17 cellular contexts compared by ENCODE assay signal in the genomic region with DNA sequence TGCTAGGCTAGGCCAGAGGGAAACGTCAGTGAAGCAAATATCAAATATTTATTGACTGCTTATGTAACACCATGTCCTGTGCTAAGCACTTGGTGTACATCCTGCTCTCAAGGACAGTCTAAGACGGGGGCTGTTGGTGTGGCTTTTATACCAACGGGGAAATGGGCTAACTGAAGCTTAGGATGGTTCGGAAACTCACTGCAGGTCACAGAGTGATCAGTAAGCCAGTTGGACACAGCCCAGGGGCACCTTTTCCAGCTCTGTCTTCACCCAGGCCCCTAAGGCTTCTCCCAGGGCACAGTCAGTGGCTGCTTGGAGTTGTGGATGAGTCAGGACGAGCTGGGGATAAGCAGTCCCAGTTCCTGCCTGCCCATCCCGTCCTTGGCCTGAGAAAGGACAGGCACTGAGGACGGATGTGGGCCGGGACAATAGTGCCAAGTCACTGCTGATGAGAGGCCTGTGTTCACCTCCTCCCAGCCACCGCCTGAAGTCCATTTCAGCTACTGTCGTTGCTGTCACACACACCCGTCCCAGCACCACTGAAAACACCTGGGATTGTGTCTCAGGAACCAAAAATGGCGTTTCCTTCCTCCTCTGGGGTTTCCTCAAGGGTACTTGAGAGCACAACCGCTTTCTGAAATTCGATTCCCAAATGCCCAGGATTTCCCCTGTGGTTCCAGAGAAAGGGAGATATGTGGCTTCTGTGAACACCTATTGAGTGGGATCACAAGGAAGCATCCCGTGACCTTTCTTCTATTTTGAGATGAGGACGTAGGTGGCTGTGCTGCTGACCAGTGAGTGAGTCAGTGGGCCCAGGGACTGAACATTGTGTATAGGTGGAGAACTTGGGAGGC. TPM values are rescaled to one million over a fixed set of nuclear protein-coding genes. Genes with fewer than 3 reads are reported as not detected.
DNase-seq lines count a peak whose midpoint lies in the region; ATAC-seq and TF ChIP-seq lines count a peak whose summit lies in the region.
"Had no signal": no experiment of that assay in that cellular context is flagged by ENCODE, and none has a peak within 500 bp of the region (broad histone marks: within the 10 kb centered on the region; RNA-seq: fewer than 3 reads in every experiment).

No MANE protein-coding gene starts in this region.

- intact Hi-C loops in lower lobe of right lung (cut with DNase I) (no loop called here), colonic mucosa (cut with DNase I) (no loop called here)

- H3K4me3 Mint-ChIP-seq in endothelial cell (ENCODE audit: unreplicated experiment): no peak overlapping the region

- H3K27ac ChIP-seq in lower lobe of right lung: peak overlapping the region; percentile 89
- H3K27ac ChIP-seq in colonic mucosa: no peak overlapping the region
- H3K27ac ChIP-seq: pancreas had no signal

- H3K4me3 ChIP-seq in MG63: no peak overlapping the region
- H3K4me3 ChIP-seq in lower lobe of right lung: no peak overlapping the region
- no peak overlapping the region for H3K4me3 ChIP-seq in colonic mucosa
- H3K4me3 ChIP-seq: pancreas had no signal

- H3K4me1 ChIP-seq in lower lobe of right lung (peaks cover 8% of the 10 kb centered on the region), colonic mucosa (no peaks in the 10 kb centered on the region)
- H3K4me1 ChIP-seq: pancreas had no signal

- H3K9me3 ChIP-seq in MG63 (peaks cover 23% of the 10 kb centered on the region), lower lobe of right lung (peaks cover 18% of the 10 kb centered on the region), colonic mucosa (no peaks in the 10 kb centered on the region)
- H3K9me3 ChIP-seq: pancreas had no signal

- H3K27me3 Mint-ChIP-seq in endothelial cell (ENCODE audit: unreplicated experiment): peaks cover 4% of the 10 kb centered on the region

- peak overlapping the region; percentile 30 for H3K27ac Mint-ChIP-seq in endothelial cell (ENCODE audit: unreplicated experiment)

- H3K36me3 ChIP-seq in MG63 (peaks cover 9% of the 10 kb centered on the region), lower lobe of right lung (no peaks in the 10 kb centered on the region), colonic mucosa (no peaks in the 10 kb centered on the region)
- H3K36me3 ChIP-seq: pancreas had no signal

- ATAC-seq in lower lobe of right lung (peak; percentile 90 to 93), GM18519 (IDR thresholded peaks at IDR 0.05; ENCODE audit: low FRiP score, unreplicated experiment) (no peak)
- ATAC-seq: activated naive CD4-positive, alpha-beta T cell treated with anti-CD3 and anti-CD28 coated beads, Interleukin-2, amount 50 U/mL, for 72 hours; pancreas had no signal

- peaks cover 27% of the 10 kb centered on the region for H3K36me3 Mint-ChIP-seq in endothelial cell (ENCODE audit: low read depth, unreplicated experiment)

- H3K4me1 Mint-ChIP-seq in endothelial cell (ENCODE audit: unreplicated experiment): peaks cover 10% of the 10 kb centered on the region

- peaks cover 7% of the 10 kb centered on the region for H3K9me3 Mint-ChIP-seq in endothelial cell (ENCODE audit: unreplicated experiment)

- DNase-seq in A172 (ENCODE audit: low spot score) (peak; percentile 43), MG63 (peak; percentile 21), endothelial cell (ENCODE audit: low spot score) (no peak), lower lobe of right lung (peak; percentile 61), colonic mucosa (no peak), UCSD-AML1 (lab: John Stamatoyannopoulos, UW; ENCODE audit: unreplicated experiment) (no peak)
- no peak for DNase-seq in stimulated activated CD4-positive, alpha-beta T cell treated with anti-CD3 and anti-CD28 coated beads, Interleukin-4, amount 100 ng/mL, for 1 hour
- DNase-seq: AML-193, DND-41, Karpas-422, kidney glomerular epithelial cell, NCI-H2171 treated with DMSO at 0.1 percent for 48 hours, OCI-M1, pancreas, T-helper 9 cell had no signal

- TF ChIP-seq CTCF in endothelial cell (IDR thresholded peaks at IDR 0.05; ENCODE audit: unreplicated experiment) (no peak), lower lobe of right lung (IDR thresholded peaks at IDR 0.05) (no peak), colonic mucosa (IDR thresholded peaks at IDR 0.05) (no peak)

- H3K27me3 ChIP-seq in MG63 (no peaks in the 10 kb centered on the region), lower lobe of right lung (ENCODE audit: low read depth) (no peaks in the 10 kb centered on the region), colonic mucosa (no peaks in the 10 kb centered on the region)
- H3K27me3 ChIP-seq: pancreas had no signal

- no peak overlapping the region for H3K9ac ChIP-seq in colonic mucosa (ENCODE audit: low read depth in 2 of 2, low read length in 2 of 2)

RNA-seq across cellular contexts. Expression of a gene that starts 17.5 kb away (rescaled TPM):
- 1.9 and 6.7 TPM in 2 replicates for total RNA-seq in A172 (2014; rRNA removed; shearing (Covaris generic))
- total RNA-seq in MG63 (2014; rRNA removed; shearing (Covaris generic); ENCODE audit: low replicate concordance): 3.9 and 5.5 TPM in 2 replicates
- 74.2 TPM for total RNA-seq in endothelial cell (ENCODE audit: unreplicated experiment)
- 42.7 TPM for total RNA-seq in lower lobe of right lung
- total RNA-seq in colonic mucosa: 10 to 100 TPM in 1 of 2 donors, 1 to 10 TPM in 1; 8.4 to 21.5 TPM

Comparison
In these comparisons a context has a peak if more than half of its experiments do, and no peak if none do; other contexts are left out.
1. DNase-seq: peak in A172 (single experiment), MG63 (single experiment) and lower lobe of right lung (single experiment); none in endothelial cell (single experiment), colonic mucosa (single experiment), stimulated activated CD4-positive, alpha-beta T cell treated with anti-CD3 and anti-CD28 coated beads, Interleukin-4, amount 100 ng/mL, for 1 hour (single experiment) and UCSD-AML1 (single experiment).